1 cellular context compared by ENCODE assay signal in the genomic region with DNA sequence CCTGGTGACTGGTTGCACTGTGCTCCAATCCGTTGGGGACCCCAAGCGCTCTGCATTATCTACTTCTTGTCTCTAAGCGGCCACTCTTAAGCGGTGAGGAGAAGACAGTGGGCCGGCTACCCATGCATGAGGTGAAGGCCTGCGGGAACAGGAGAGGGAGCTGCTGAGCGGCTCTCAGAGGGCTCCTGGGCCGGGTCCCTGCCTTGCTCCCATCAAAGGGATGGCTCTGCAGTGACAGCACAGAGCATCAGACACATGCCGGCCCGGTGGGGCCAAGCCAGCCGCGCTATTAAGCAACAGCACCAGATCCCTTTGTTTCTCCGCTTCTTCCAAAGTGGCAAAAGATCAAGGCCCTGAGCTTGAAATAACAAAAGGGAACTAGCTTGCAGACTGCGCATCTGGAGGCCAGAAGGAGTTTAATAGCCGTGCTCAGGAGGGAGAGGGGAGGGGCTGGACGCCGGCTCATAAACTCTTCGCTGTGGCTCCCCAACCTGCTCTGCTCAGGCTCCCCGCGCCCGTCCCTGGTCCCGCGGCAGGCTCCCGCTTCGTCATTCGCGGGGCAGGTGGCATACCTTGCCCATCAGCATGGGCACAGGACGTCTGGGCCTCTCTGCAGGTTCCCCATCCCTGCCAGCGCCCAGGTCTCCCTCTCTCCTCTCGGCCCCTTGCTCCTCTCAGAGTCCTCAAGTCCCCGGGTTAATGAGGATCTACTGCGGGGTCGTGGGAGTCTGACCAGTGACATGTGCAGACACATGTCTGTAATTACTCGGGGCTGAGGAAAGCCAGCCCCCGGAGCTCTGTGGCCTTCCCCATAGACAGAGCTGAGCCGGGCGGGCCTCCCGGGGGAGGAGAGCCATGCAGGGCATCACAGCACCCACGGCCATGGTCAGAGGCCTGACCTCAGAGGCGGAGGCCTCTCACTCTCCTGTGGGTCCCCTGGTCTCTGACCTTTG.
A peak's percentile ranks its signal among the peaks of the same experiment; 100 is the strongest.
TF ChIP-seq lines count a peak whose summit lies in the region.

No MANE protein-coding gene starts in this region.

TF ChIP-seq in HepG2, 621 proteins besides CTCF, POLR2A, EP300 and RAD21 (continued from another document and continues in another):
- TF ChIP-seq EED (CRISPR knock-in tag; IDR thresholded peaks at IDR 0.05) (no peak), ASH2L (IDR thresholded peaks at IDR 0.05; ENCODE audit: insufficient read length, low read depth, low read length) (no peak), TCF12 (IDR thresholded peaks at IDR 0.05) (no peak), TCF12 (CRISPR knock-in tag; IDR thresholded peaks at IDR 0.05) (no peak), ZNF264 (CRISPR knock-in tag; IDR thresholded peaks at IDR 0.05) (no peak), CBX5 (CRISPR knock-in tag; IDR thresholded peaks at IDR 0.05; ENCODE audit: borderline replicate concordance) (peak; percentile 32; the same call in 1 of the 2 replicates), HNF4G (IDR thresholded peaks at IDR 0.05; ENCODE audit: borderline replicate concordance, low read depth, low read length) (no peak), HNF4G (CRISPR knock-in tag; IDR thresholded peaks at IDR 0.05; ENCODE audit: borderline replicate concordance, low read depth) (no peak), WIZ (CRISPR knock-in tag; IDR thresholded peaks at IDR 0.05) (no peak), RBM22 (optimal IDR thresholded peaks at IDR 0.05; ENCODE audit: low read length) (no peak), NCOA5 (CRISPR knock-in tag; IDR thresholded peaks at IDR 0.05) (no peak), YY1 (IDR thresholded peaks at IDR 0.05; ENCODE audit: insufficient read depth, insufficient replicate concordance, low read depth, low read length) (peak; percentile 25), RFX1 (IDR thresholded peaks at IDR 0.05) (no peak), ZNF644 (CRISPR knock-in tag; IDR thresholded peaks at IDR 0.05; ENCODE audit: low read depth) (0 out of 2 replicates have a peak, but pooled peaks have one; percentile 51), TSC22D2 (CRISPR knock-in tag; IDR thresholded peaks at IDR 0.05; ENCODE audit: borderline replicate concordance) (no peak), ZNF460 (CRISPR knock-in tag; IDR thresholded peaks at IDR 0.05; ENCODE audit: borderline replicate concordance) (no peak), ZBTB1 (CRISPR knock-in tag; IDR thresholded peaks at IDR 0.05; ENCODE audit: borderline replicate concordance) (no peak), SMARCC2 (IDR thresholded peaks at IDR 0.05) (no peak), ZNF589 (CRISPR knock-in tag; conservative IDR thresholded peaks at IDR 0.05) (peak; percentile 46; the same call in 1 of the 2 replicates), ZSCAN12 (CRISPR knock-in tag; IDR thresholded peaks at IDR 0.05) (no peak), ZNF430 (CRISPR knock-in tag; IDR thresholded peaks at IDR 0.05) (no peak), SMAD1 (CRISPR knock-in tag; IDR thresholded peaks at IDR 0.05; ENCODE audit: borderline replicate concordance, low read depth) (no peak), ZNF501 (CRISPR knock-in tag; IDR thresholded peaks at IDR 0.05) (no peak), RARG (CRISPR knock-in tag; IDR thresholded peaks at IDR 0.05; ENCODE audit: low read depth) (no peak), HNRNPUL1 (IDR thresholded peaks at IDR 0.05; ENCODE audit: low read depth, low read length) (no peak), TOPORS (CRISPR knock-in tag; IDR thresholded peaks at IDR 0.05) (no peak), HMG20B (CRISPR knock-in tag; conservative IDR thresholded peaks at IDR 0.05) (no peak), PAF1 (CRISPR knock-in tag; IDR thresholded peaks at IDR 0.05) (no peak), MTF1 (CRISPR knock-in tag; IDR thresholded peaks at IDR 0.05) (no peak), NFYB (CRISPR knock-in tag; IDR thresholded peaks at IDR 0.05) (no peak), REL (CRISPR knock-in tag; conservative IDR thresholded peaks at IDR 0.05) (no peak), SIN3B (IDR thresholded peaks at IDR 0.05; ENCODE audit: low read length) (no peak; the same call in 1 of the 2 replicates), ZSCAN30 (CRISPR knock-in tag; IDR thresholded peaks at IDR 0.05) (no peak), ZNF619 (CRISPR knock-in tag; IDR thresholded peaks at IDR 0.05) (no peak), JUND (CRISPR knock-in tag; IDR thresholded peaks at IDR 0.05) (no peak), BRD4 (CRISPR knock-in tag; IDR thresholded peaks at IDR 0.05) (no peak), JUN (CRISPR knock-in tag; IDR thresholded peaks at IDR 0.05) (no peak), SRSF4 (IDR thresholded peaks at IDR 0.05; ENCODE audit: low read depth, low read length, poor library complexity, severe bottlenecking) (no peak), FOXA1 (IDR thresholded peaks at IDR 0.05) (no peak), FOXA1 (CRISPR knock-in tag; IDR thresholded peaks at IDR 0.05) (no peak; the same call in 1 of the 2 replicates), ZNF746 (CRISPR knock-in tag; IDR thresholded peaks at IDR 0.05) (no peak), TBP (CRISPR knock-in tag; IDR thresholded peaks at IDR 0.05) (no peak), ZNF296 (CRISPR knock-in tag; conservative IDR thresholded peaks at IDR 0.05) (no peak), YEATS2 (CRISPR knock-in tag; IDR thresholded peaks at IDR 0.05; ENCODE audit: borderline replicate concordance) (no peak; the same call in 1 of the 2 replicates), ZSCAN20 (CRISPR knock-in tag; IDR thresholded peaks at IDR 0.05; ENCODE audit: borderline replicate concordance) (no peak), ZKSCAN5 (CRISPR knock-in tag; IDR thresholded peaks at IDR 0.05) (no peak), SRSF1 (optimal IDR thresholded peaks at IDR 0.05; ENCODE audit: low read depth, low read length) (no peak)
- TF ChIP-seq, protein P1, sequence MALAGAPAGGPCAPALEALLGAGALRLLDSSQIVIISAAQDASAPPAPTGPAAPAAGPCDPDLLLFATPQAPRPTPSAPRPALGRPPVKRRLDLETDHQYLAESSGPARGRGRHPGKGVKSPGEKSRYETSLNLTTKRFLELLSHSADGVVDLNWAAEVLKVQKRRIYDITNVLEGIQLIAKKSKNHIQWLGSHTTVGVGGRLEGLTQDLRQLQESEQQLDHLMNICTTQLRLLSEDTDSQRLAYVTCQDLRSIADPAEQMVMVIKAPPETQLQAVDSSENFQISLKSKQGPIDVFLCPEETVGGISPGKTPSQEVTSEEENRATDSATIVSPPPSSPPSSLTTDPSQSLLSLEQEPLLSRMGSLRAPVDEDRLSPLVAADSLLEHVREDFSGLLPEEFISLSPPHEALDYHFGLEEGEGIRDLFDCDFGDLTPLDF (CRISPR knock-in tag; IDR thresholded peaks at IDR 0.05): no peak
- TF ChIP-seq, protein P2, sequence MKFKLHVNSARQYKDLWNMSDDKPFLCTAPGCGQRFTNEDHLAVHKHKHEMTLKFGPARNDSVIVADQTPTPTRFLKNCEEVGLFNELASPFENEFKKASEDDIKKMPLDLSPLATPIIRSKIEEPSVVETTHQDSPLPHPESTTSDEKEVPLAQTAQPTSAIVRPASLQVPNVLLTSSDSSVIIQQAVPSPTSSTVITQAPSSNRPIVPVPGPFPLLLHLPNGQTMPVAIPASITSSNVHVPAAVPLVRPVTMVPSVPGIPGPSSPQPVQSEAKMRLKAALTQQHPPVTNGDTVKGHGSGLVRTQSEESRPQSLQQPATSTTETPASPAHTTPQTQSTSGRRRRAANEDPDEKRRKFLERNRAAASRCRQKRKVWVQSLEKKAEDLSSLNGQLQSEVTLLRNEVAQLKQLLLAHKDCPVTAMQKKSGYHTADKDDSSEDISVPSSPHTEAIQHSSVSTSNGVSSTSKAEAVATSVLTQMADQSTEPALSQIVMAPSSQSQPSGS (CRISPR knock-in tag; IDR thresholded peaks at IDR 0.05): no peak
- TF ChIP-seq, protein P3, sequence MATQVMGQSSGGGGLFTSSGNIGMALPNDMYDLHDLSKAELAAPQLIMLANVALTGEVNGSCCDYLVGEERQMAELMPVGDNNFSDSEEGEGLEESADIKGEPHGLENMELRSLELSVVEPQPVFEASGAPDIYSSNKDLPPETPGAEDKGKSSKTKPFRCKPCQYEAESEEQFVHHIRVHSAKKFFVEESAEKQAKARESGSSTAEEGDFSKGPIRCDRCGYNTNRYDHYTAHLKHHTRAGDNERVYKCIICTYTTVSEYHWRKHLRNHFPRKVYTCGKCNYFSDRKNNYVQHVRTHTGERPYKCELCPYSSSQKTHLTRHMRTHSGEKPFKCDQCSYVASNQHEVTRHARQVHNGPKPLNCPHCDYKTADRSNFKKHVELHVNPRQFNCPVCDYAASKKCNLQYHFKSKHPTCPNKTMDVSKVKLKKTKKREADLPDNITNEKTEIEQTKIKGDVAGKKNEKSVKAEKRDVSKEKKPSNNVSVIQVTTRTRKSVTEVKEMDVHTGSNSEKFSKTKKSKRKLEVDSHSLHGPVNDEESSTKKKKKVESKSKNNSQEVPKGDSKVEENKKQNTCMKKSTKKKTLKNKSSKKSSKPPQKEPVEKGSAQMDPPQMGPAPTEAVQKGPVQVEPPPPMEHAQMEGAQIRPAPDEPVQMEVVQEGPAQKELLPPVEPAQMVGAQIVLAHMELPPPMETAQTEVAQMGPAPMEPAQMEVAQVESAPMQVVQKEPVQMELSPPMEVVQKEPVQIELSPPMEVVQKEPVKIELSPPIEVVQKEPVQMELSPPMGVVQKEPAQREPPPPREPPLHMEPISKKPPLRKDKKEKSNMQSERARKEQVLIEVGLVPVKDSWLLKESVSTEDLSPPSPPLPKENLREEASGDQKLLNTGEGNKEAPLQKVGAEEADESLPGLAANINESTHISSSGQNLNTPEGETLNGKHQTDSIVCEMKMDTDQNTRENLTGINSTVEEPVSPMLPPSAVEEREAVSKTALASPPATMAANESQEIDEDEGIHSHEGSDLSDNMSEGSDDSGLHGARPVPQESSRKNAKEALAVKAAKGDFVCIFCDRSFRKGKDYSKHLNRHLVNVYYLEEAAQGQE (IDR thresholded peaks at IDR 0.05; ENCODE audit: borderline replicate concordance in 1 of 2, low read depth in 1 of 2, low read length in 2 of 2): no peak
- TF ChIP-seq, protein P4, sequence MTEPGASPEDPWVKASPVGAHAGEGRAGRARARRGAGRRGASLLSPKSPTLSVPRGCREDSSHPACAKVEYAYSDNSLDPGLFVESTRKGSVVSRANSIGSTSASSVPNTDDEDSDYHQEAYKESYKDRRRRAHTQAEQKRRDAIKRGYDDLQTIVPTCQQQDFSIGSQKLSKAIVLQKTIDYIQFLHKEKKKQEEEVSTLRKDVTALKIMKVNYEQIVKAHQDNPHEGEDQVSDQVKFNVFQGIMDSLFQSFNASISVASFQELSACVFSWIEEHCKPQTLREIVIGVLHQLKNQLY (CRISPR knock-in tag; IDR thresholded peaks at IDR 0.05): no peak
- TF ChIP-seq, protein P5, sequence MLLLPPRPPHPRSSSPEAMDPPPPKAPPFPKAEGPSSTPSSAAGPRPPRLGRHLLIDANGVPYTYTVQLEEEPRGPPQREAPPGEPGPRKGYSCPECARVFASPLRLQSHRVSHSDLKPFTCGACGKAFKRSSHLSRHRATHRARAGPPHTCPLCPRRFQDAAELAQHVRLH (CRISPR knock-in tag; IDR thresholded peaks at IDR 0.05; ENCODE audit: borderline replicate concordance, low read depth): no peak; the same call in 1 of the 2 replicates
- TF ChIP-seq, protein P6, sequence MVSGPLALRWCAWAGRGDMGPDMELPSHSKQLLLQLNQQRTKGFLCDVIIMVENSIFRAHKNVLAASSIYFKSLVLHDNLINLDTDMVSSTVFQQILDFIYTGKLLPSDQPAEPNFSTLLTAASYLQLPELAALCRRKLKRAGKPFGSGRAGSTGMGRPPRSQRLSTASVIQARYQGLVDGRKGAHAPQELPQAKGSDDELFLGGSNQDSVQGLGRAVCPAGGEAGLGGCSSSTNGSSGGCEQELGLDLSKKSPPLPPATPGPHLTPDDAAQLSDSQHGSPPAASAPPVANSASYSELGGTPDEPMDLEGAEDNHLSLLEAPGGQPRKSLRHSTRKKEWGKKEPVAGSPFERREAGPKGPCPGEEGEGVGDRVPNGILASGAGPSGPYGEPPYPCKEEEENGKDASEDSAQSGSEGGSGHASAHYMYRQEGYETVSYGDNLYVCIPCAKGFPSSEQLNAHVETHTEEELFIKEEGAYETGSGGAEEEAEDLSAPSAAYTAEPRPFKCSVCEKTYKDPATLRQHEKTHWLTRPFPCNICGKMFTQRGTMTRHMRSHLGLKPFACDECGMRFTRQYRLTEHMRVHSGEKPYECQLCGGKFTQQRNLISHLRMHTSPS (CRISPR knock-in tag; IDR thresholded peaks at IDR 0.05; ENCODE audit: low read depth): no peak
- TF ChIP-seq, protein P7, sequence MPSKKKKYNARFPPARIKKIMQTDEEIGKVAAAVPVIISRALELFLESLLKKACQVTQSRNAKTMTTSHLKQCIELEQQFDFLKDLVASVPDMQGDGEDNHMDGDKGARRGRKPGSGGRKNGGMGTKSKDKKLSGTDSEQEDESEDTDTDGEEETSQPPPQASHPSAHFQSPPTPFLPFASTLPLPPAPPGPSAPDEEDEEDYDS (CRISPR knock-in tag; IDR thresholded peaks at IDR 0.05): no peak
- TF ChIP-seq, protein P8, sequence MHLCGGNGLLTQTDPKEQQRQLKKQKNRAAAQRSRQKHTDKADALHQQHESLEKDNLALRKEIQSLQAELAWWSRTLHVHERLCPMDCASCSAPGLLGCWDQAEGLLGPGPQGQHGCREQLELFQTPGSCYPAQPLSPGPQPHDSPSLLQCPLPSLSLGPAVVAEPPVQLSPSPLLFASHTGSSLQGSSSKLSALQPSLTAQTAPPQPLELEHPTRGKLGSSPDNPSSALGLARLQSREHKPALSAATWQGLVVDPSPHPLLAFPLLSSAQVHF (CRISPR knock-in tag; IDR thresholded peaks at IDR 0.05): no peak
- TF ChIP-seq, protein P9, sequence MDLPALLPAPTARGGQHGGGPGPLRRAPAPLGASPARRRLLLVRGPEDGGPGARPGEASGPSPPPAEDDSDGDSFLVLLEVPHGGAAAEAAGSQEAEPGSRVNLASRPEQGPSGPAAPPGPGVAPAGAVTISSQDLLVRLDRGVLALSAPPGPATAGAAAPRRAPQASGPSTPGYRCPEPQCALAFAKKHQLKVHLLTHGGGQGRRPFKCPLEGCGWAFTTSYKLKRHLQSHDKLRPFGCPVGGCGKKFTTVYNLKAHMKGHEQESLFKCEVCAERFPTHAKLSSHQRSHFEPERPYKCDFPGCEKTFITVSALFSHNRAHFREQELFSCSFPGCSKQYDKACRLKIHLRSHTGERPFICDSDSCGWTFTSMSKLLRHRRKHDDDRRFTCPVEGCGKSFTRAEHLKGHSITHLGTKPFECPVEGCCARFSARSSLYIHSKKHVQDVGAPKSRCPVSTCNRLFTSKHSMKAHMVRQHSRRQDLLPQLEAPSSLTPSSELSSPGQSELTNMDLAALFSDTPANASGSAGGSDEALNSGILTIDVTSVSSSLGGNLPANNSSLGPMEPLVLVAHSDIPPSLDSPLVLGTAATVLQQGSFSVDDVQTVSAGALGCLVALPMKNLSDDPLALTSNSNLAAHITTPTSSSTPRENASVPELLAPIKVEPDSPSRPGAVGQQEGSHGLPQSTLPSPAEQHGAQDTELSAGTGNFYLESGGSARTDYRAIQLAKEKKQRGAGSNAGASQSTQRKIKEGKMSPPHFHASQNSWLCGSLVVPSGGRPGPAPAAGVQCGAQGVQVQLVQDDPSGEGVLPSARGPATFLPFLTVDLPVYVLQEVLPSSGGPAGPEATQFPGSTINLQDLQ (CRISPR knock-in tag; IDR thresholded peaks at IDR 0.05): no peak
- TF ChIP-seq, protein P10, sequence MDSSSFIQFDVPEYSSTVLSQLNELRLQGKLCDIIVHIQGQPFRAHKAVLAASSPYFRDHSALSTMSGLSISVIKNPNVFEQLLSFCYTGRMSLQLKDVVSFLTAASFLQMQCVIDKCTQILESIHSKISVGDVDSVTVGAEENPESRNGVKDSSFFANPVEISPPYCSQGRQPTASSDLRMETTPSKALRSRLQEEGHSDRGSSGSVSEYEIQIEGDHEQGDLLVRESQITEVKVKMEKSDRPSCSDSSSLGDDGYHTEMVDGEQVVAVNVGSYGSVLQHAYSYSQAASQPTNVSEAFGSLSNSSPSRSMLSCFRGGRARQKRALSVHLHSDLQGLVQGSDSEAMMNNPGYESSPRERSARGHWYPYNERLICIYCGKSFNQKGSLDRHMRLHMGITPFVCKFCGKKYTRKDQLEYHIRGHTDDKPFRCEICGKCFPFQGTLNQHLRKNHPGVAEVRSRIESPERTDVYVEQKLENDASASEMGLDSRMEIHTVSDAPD (CRISPR knock-in tag; IDR thresholded peaks at IDR 0.05): 0 out of 2 replicates have a peak, but pooled peaks have one; percentile 41
